ENCODE assay signal across 8 cellular contexts in the genomic region with DNA sequence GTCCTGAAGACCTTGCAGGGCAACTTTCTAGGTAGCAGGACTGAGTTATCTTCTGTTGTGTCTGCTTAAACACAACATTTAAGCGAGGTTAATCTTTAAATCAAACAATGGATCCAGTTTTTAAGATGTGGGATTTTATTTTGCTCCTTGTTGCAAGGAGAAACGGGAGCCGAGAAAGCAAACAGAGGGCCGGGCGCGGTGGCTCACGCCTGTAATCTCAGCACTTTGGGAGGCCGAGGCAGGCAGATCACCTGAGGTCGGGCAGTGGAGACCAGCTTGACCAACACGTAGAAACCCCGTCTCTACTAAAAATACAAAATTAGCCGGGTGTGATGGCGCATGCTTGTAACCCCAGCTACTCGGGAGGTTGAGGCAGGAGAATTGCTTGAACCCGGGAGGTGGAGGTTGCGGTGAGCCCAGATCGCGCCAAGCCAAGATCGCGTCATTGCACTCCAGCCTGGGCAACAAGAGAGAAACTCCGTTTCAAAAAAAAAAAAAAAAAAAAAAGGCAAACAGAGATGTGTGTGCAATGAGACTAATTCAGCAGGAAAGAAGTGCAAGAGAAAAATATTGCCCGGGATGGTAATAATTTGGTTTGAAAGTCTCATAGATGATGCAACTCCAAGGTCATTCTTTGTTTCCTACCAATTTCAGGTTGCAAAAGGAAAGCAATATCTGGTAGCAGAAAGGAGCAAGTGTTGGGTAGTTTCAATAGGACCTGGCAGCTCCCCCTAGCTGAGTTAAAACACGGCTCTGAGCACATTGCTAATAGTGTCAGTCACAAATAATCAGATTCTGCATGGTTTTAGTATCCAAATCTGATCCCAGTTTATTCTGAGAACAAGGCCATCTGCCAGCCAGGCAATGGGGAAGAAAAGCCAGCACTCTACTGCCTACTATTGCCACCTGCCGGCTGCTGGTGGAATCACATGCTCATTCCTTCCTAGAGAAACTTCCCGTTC.
DNase-seq lines count a peak whose midpoint lies in the region; ATAC-seq and TF ChIP-seq lines count a peak whose summit lies in the region.

No MANE protein-coding gene starts in this region.

- peak; percentile 66 for ATAC-seq in GM19452 (IDR thresholded peaks at IDR 0.05; ENCODE audit: unreplicated experiment)

- H3K27ac Mint-ChIP-seq in CD14-positive monocyte (no peak overlapping the region), neural progenitor cell (peak overlapping the region; percentile 78)

- TF ChIP-seq CTCF in CD14-positive monocyte (IDR thresholded peaks at IDR 0.05) (peak; percentile 92), Peyer's patch (IDR thresholded peaks at IDR 0.05) (peak; percentile 86 to 96 (median 93)), fibroblast of the aortic adventitia (IDR thresholded peaks at IDR 0.05; ENCODE audit: insufficient read depth, low read length) (peak; percentile 85), neural progenitor cell (IDR thresholded peaks at IDR 0.05) (peak; percentile 96)

- no peak overlapping the region for H3K4me2 ChIP-seq in neural progenitor cell

- no peak overlapping the region for H3K9ac ChIP-seq in neural progenitor cell

- no peak overlapping the region for H3K4me3 ChIP-seq in Peyer's patch
- H3K4me3 ChIP-seq in fibroblast of the aortic adventitia (ENCODE audit: low read depth, low read length) = no peak overlapping the region
- H3K4me3 ChIP-seq in neural progenitor cell = no peak overlapping the region

- H3F3A ChIP-seq in neural progenitor cell (ENCODE audit: low read depth) = peaks cover 3% of the 10 kb centered on the region

- H3K4me1 Mint-ChIP-seq in CD14-positive monocyte (peaks cover 25% of the 10 kb centered on the region), neural progenitor cell (peaks cover 40% of the 10 kb centered on the region)

- H3K9me3 Mint-ChIP-seq in CD14-positive monocyte (no peaks in the 10 kb centered on the region), neural progenitor cell (peaks cover 3% of the 10 kb centered on the region)

- H3K9me3 ChIP-seq in Peyer's patch (no peaks in the 10 kb centered on the region), neural progenitor cell (ENCODE audit: low read depth) (no peaks in the 10 kb centered on the region)

- H3K36me3 Mint-ChIP-seq in CD14-positive monocyte (peaks cover 2 to 4% of the 10 kb centered on the region in 2 donors), neural progenitor cell (peaks cover 3% of the 10 kb centered on the region)

- H3K4me1 ChIP-seq in Peyer's patch (no peaks in the 10 kb centered on the region), neural progenitor cell (peaks cover 16% of the 10 kb centered on the region)

- no peak overlapping the region for H2AFZ ChIP-seq in neural progenitor cell (replicated peaks)

- H3K27ac ChIP-seq in Peyer's patch (peak overlapping the region in 1 of 4 donors; percentile 25), neural progenitor cell (no peak overlapping the region), substantia nigra (ENCODE audit: low read depth, low read length, poor library complexity, severe bottlenecking) (no peak overlapping the region)

- H3K27me3 Mint-ChIP-seq in CD14-positive monocyte (ENCODE audit: low read depth in 3 of 3) (peaks cover 0 to 2% (median 0%) of the 10 kb centered on the region in 3 donors), neural progenitor cell (ENCODE audit: insufficient read depth, low read depth) (peaks cover 2% of the 10 kb centered on the region)

- H3K27me3 ChIP-seq in Peyer's patch (no peaks in the 10 kb centered on the region), neural progenitor cell (no peaks in the 10 kb centered on the region)

- H3K4me3 Mint-ChIP-seq in CD14-positive monocyte (no peak overlapping the region), neural progenitor cell (no peak overlapping the region)

- no peaks in the 10 kb centered on the region for H4K20me1 ChIP-seq in neural progenitor cell (ENCODE audit: low read depth)

- no peak for TF ChIP-seq POLR2A in Peyer's patch (IDR thresholded peaks at IDR 0.05)

- intact Hi-C loops in CD14-positive monocyte (cut with micrococcal nuclease) = loop anchor here in 1 of 2 donors (5.0 kb wide), 2 partner anchors 191 to 211 kb away; no protein-coding TSS in a partner anchor

- H3K79me2 ChIP-seq in neural progenitor cell (ENCODE audit: low read depth) = no peaks in the 10 kb centered on the region

- DNase-seq in CD14-positive monocyte (ENCODE audit: low spot score) (peak; percentile 75), Kasumi-1 (lab: John Stamatoyannopoulos, UW) (peak; percentile 86 to 88), Peyer's patch (peak; percentile 80 to 93 (median 85)), activated T-helper 1 cell treated with Interleukin-2 at 50 U/mL for 16 hours (ENCODE audit: low read depth) (peak; percentile 53), fibroblast of the aortic adventitia (ENCODE audit: low read depth) (peak; percentile 98), neural progenitor cell (ENCODE audit: low spot score) (peak; percentile 82), substantia nigra (lab: John Stamatoyannopoulos, UW) (peak in 47 of 49 donors; percentile 12 to 88 (median 69))

- no peaks in the 10 kb centered on the region for H3K36me3 ChIP-seq in Peyer's patch
- no peaks in the 10 kb centered on the region for H3K36me3 ChIP-seq in neural progenitor cell
